ENCODE assay signal across 1 cellular context in genomic region chr9:128218172-128218517, GRCh38.
A peak's percentile ranks its signal among the peaks of the same experiment; 100 is the strongest.
TF ChIP-seq lines count a peak whose summit lies in the region.

No MANE protein-coding gene starts in this region.

TF ChIP-seq in HepG2, 621 proteins besides CTCF, POLR2A, EP300 and RAD21:
- TF ChIP-seq ZFP91 (CRISPR knock-in tag; IDR thresholded peaks at IDR 0.05; ENCODE audit: borderline replicate concordance), result 0 out of 2 replicates have a peak, but pooled peaks have one; percentile 1
- no peak for TF ChIP-seq ZNF674 (CRISPR knock-in tag; IDR thresholded peaks at IDR 0.05; ENCODE audit: low read depth)
- TF ChIP-seq HNRNPH1 (optimal IDR thresholded peaks at IDR 0.05; ENCODE audit: low read depth, low read length), result no peak
- no peak for TF ChIP-seq ZNF256 (CRISPR knock-in tag; conservative IDR thresholded peaks at IDR 0.05)
TF ChIP-seq in HepG2: peak in this region for 1.
